8 cellular contexts compared by ENCODE assay signal in the genomic region with DNA sequence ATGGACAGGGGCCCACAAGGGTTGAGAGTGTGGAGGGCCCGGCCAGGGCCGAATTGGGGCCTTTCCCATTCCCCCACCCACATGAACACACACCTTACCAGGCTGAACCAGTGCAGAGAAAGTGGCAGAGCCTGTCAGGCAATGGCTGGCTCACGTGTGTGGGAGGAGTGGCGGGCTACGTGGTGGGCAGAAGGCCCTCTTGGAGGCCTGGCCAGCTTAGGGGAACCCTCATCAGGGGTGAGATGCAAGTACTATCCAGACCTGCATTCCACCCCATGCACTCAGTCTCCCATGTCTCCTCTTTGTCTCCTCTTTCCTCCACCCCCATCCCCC. TPM values are rescaled to one million over a fixed set of nuclear protein-coding genes. Genes with fewer than 3 reads are reported as not detected.
DNase-seq lines count a peak whose midpoint lies in the region; ATAC-seq and TF ChIP-seq lines count a peak whose summit lies in the region.

No MANE protein-coding gene starts in this region.

- H3K36me3 ChIP-seq in Panc1 (ENCODE audit: control insufficient read depth, insufficient read depth, low read length) = peaks cover 6% of the 10 kb centered on the region
- H3K36me3 ChIP-seq in endocrine pancreas (ENCODE audit: control insufficient read depth, insufficient read depth, low read length) = no peaks in the 10 kb centered on the region
- H3K36me3 ChIP-seq in muscle layer of duodenum (ENCODE audit: control insufficient read depth in 1 of 2, insufficient read depth in 2 of 2, low read length in 2 of 2) = peaks cover 0 to 4% of the 10 kb centered on the region in 2 donors

- POLR2A ChIA-PET in Panc1 (lab: Charles Lee) = no interaction called here

- no TSS peak for BruUV-seq in Panc1 (replicated peaks; lab: Mats Ljungman, UMichigan)

- intact Hi-C loops in Panc1 (cut with micrococcal nuclease; ENCODE audit: unreplicated experiment) = no loop called here

- peak overlapping the region; percentile 65 for H3K9ac ChIP-seq in endocrine pancreas (ENCODE audit: control insufficient read depth, insufficient read depth, low read length)

- in situ Hi-C loops in Panc1 (cut with HindIII; ENCODE audit: low pct_unique_long_range_greater_than_20kb, low sequenced_read_pairs) = no loop called here

- H3K27ac ChIP-seq in Panc1 (ENCODE audit: low read length) (peak overlapping the region; percentile 89), muscle layer of duodenum (ENCODE audit: low read length) (peak overlapping the region; percentile 73)

- TF ChIP-seq CTCF in Panc1 (IDR thresholded peaks at IDR 0.05) = no peak

- DNase-seq in NCI-H2227 (lab: John Stamatoyannopoulos, UW; ENCODE audit: unreplicated experiment) (peak; percentile 8), NCI-H2227 treated with DMSO at 0.1 percent for 48 hours (lab: John Stamatoyannopoulos, UW) (no peak), Panc1 (ENCODE audit: low read depth, low spot score) (no peak), SW480 (ENCODE audit: low spot score) (no peak), SKM-1 treated with dmso at 0.1 percent for 144 hours (lab: John Stamatoyannopoulos, UW; ENCODE audit: unreplicated experiment) (no peak)
- no peak for DNase-seq in stimulated activated CD4-positive, alpha-beta T cell treated with anti-CD3 and anti-CD28 coated beads, Interleukin-15, amount 100 ng/mL, for 24 hours

- H3K9me3 ChIP-seq in Panc1 (ENCODE audit: control insufficient read depth, insufficient read depth, low read depth, low read length) (no peaks in the 10 kb centered on the region), endocrine pancreas (ENCODE audit: control insufficient read depth, low read length) (no peaks in the 10 kb centered on the region), muscle layer of duodenum (ENCODE audit: control insufficient read depth in 1 of 2, low read length in 2 of 2) (no peaks in the 10 kb centered on the region)

- H3K4me3 ChIP-seq in Panc1 (ENCODE audit: low read depth in 2 of 2, low read length in 2 of 2) = peak overlapping the region; percentile 81
- peak overlapping the region; percentile 52 for H3K4me3 ChIP-seq in endocrine pancreas (ENCODE audit: control insufficient read depth, insufficient read depth, low read length)
- peak overlapping the region; percentile 61 to 70 for H3K4me3 ChIP-seq in muscle layer of duodenum (ENCODE audit: low read depth in 1 of 2, low read length in 2 of 2)

- H3K4me1 ChIP-seq in Panc1 (ENCODE audit: control insufficient read depth, insufficient read depth, low read length) (peaks cover 10% of the 10 kb centered on the region), endocrine pancreas (ENCODE audit: control insufficient read depth, insufficient read depth, low read length) (no peaks in the 10 kb centered on the region), muscle layer of duodenum (ENCODE audit: control insufficient read depth in 1 of 2, insufficient read depth in 2 of 2, low read length in 2 of 2) (peaks cover 0 to 8% of the 10 kb centered on the region in 2 donors)

- H3K27me3 ChIP-seq in Panc1 (ENCODE audit: control insufficient read depth, insufficient read depth, low read length) (no peaks in the 10 kb centered on the region), endocrine pancreas (ENCODE audit: control insufficient read depth, insufficient read depth, low read length) (no peaks in the 10 kb centered on the region), muscle layer of duodenum (ENCODE audit: low read depth, low read length) (no peaks in the 10 kb centered on the region)

- CTCF ChIA-PET in Panc1 (lab: Charles Lee) = no interaction called here

- peak; percentile 63 for ATAC-seq in Panc1

RNA-seq across cellular contexts. Expression of a gene that starts 1.0 kb away (rescaled TPM):
- 84.1 TPM for total RNA-seq in Panc1 (2021; ENCODE audit: unreplicated experiment)
- polyA plus RNA-seq in Panc1 (2012; ENCODE audit: insufficient read length) = 136 TPM

RNA-seq across cellular contexts. Expression of a gene that starts 21.5 kb away (rescaled TPM):
- 23.8 TPM for total RNA-seq in Panc1 (2021; ENCODE audit: unreplicated experiment)
- polyA plus RNA-seq in Panc1 (2012; ENCODE audit: insufficient read length) = 57.0 TPM

RNA-seq across cellular contexts. Expression of a gene that starts 42.5 kb away (rescaled TPM):
- 31.7 TPM for total RNA-seq in Panc1 (2021; ENCODE audit: unreplicated experiment)
- 24.0 TPM for polyA plus RNA-seq in Panc1 (2012; ENCODE audit: insufficient read length)
